In genomic region chr3:49723631-49724551, GRCh38 we compare ENCODE assay signal across 8 cellular contexts. TPM values are rescaled to one million over a fixed set of nuclear protein-coding genes. Genes with fewer than 3 reads are reported as not detected.
DNase-seq lines count a peak whose midpoint lies in the region; ATAC-seq and TF ChIP-seq lines count a peak whose summit lies in the region.

TSS of gene GMPPB (minus strand) at chr3:49723951. CDS start at chr3:49723726, 225 bp downstream.

- peak; percentile 99 for DNase-seq in AML-193 (lab: John Stamatoyannopoulos, UW)
- peak; percentile 93 for DNase-seq in NCI-H460 (ENCODE audit: extremely low read depth, low read depth)
- peak; percentile 80 to 85 for DNase-seq in central memory CD8-positive, alpha-beta T cell (ENCODE audit: low spot score in 2 of 2)
- DNase-seq in islet precursor cell = peak; percentile 99
- DNase-seq in stimulated activated CD4-positive, alpha-beta T cell treated with anti-CD3 and anti-CD28 coated beads, Interleukin-12 subunit alpha, Interleukin-12 subunit beta, amount 100 ng/mL, for 4 hours = peak; percentile 90

- ATAC-seq in HG03378 (IDR thresholded peaks at IDR 0.05; ENCODE audit: unreplicated experiment) = peak; percentile 60
- ATAC-seq in activated CD4-positive, CD25-positive, alpha-beta regulatory T cell treated with anti-CD3 and anti-CD28 coated beads, Interleukin-2, amount 50 U/mL, for 24 hours = peak; percentile 86 to 87
- peak; percentile 77 for ATAC-seq in central memory CD8-positive, alpha-beta T cell (replicated peaks; ENCODE audit: extremely low read depth, poor library complexity, severe bottlenecking)

- H3K4me3 Mint-ChIP-seq in central memory CD8-positive, alpha-beta T cell = peak within 1 kb of the TSS; percentile 86

- H3K27ac Mint-ChIP-seq in central memory CD8-positive, alpha-beta T cell (ENCODE audit: low read depth) = peak within 1 kb of the TSS; percentile 96

- H3K4me1 Mint-ChIP-seq in central memory CD8-positive, alpha-beta T cell = peaks cover 39% of the 10 kb centered on the region

- H3K36me3 Mint-ChIP-seq in central memory CD8-positive, alpha-beta T cell (ENCODE audit: insufficient read depth) = peaks cover 46% of the 10 kb centered on the region

- peak; percentile 79 for TF ChIP-seq POLR2A in GM19099 (IDR thresholded peaks at IDR 0.05; ENCODE audit: extremely low read depth, insufficient read length, low read depth)

- H3K27me3 Mint-ChIP-seq in central memory CD8-positive, alpha-beta T cell = no peaks in the 10 kb centered on the region

- H3K9me3 Mint-ChIP-seq in central memory CD8-positive, alpha-beta T cell = no peaks in the 10 kb centered on the region

RNA-seq across cellular contexts. Expression of gene GMPPB, which starts in this region (rescaled TPM):
- 7.8 and 8.7 TPM in 2 replicates for total RNA-seq in NCI-H460 (2014; rRNA removed; shearing (Covaris generic))
- polyA plus RNA-seq in NCI-H460 (2014; cell fraction: nucleus; rRNA removed) = 25.4 and 37.7 TPM in 2 replicates

Comparison
In these comparisons a context has a peak if more than half of its experiments do, and no peak if none do; other contexts are left out.
1. Peak in every context shown above with its lines: DNase-seq and ATAC-seq.